Comparison of ENCODE assay signal across 32 cellular contexts in the genomic region with DNA sequence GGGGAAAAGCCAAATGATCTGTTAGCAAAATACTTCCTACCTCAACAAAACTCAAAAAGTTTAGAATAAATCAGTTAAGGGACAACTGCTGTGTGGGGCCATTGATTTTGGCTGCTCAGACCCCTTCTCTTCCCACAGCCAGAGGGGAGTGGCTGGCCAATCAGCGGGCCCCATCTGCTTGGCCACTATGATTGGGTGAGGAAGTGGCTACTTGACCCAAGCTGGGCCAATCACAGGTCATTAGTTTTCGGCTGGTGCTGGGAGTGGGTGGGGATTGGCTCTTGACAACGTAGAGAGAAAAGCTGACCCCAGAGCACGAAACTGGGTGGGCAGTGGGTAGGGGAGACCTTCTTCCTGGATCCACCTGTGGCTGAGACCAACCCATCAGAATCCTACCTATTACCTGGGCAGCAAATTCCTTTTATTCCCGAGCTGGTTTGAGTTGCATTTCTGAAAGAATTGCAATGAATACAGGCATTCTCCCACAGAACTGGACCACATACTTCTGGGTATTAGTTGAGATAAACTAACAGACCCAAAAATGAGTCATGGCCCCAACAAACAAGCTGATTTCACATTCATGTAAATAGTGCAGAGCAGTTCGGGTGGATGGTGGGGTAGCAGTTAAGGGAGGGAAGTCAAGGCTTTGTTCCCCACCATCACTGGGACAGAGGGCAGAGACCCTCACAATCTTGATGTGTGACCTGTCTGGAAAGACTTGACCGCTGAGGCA. TPM values are rescaled to one million over a fixed set of nuclear protein-coding genes. Genes with fewer than 3 reads are reported as not detected.
DNase-seq lines count a peak whose midpoint lies in the region; ATAC-seq, FAIRE-seq and TF ChIP-seq lines count a peak whose summit lies in the region.
"Had no signal": no experiment of that assay in that cellular context is flagged by ENCODE, and none has a peak within 500 bp of the region (broad histone marks: within the 10 kb centered on the region; RNA-seq: fewer than 3 reads in every experiment).

No MANE protein-coding gene starts in this region.

- no peaks in the 10 kb centered on the region for H3K36me3 Mint-ChIP-seq in mesothelial cell of epicardium
- H3K36me3 Mint-ChIP-seq: CD8-positive, alpha-beta T cell; naive B cell; stimulated activated naive B cell treated with anti-CD40 and anti-IgM and Interleukin-4, amounts not matched to agents 10 μg/mL and 1 μg/mL and 100 μg/mL, for 72 hours had no signal

- H3K4me3 Mint-ChIP-seq in mesothelial cell of epicardium, result no peak overlapping the region
- H3K4me3 Mint-ChIP-seq: activated T-cell treated with anti-CD3 and anti-CD28 coated beads, Interleukin-2, amount 50 U/mL, for 4 hours; CD8-positive, alpha-beta T cell; naive B cell; stimulated activated naive B cell treated with anti-CD40 and anti-IgM and Interleukin-4, amounts not matched to agents 10 μg/mL and 1 μg/mL and 100 μg/mL, for 72 hours; T-helper 2 cell treated with Interferon-gamma antibody and Interleukin-4, amounts not matched to agents 5 μg/mL and 100 μg/mL, for 36 hours had no signal

- peak; percentile 44 for DNase-seq in H4 (ENCODE audit: low spot score)
- DNase-seq in NB4 (ENCODE audit: low read depth), result peak; percentile 15
- peak; percentile 1 for DNase-seq in amniotic epithelial cell (ENCODE audit: low read depth)
- peak; percentile 20 for DNase-seq in urothelium cell line (ENCODE audit: low spot score)
- DNase-seq in stimulated activated CD4-positive, alpha-beta T cell treated with anti-CD3 and anti-CD28 coated beads, Interleukin-2, amount 100 ng/mL, for 24 hours, result no peak
- DNase-seq in mesothelial cell of epicardium (ENCODE audit: low spot score in 2 of 2, unreplicated experiment in 2 of 2), result no peak
- DNase-seq: activated CD4-positive, alpha-beta T cell treated with anti-CD3 and anti-CD28 coated beads, Interleukin-2, amount 50 U/mL, for 1 hour; activated naive CD4-positive, alpha-beta T cell; activated T-cell treated with anti-CD3 and anti-CD28 coated beads, Interleukin-2, amount 50 U/mL, for 4 hours; body of pancreas; CD8-positive, alpha-beta T cell; cerebellar nuclear complex; DMS 273 treated with DMSO at 0.1 percent for 48 hours; dorsolateral prefrontal cortex; hypothalamus; Kasumi-1; left ventricle myocardium inferior; naive B cell; NCI-H1092; NCI-H187 treated with DMSO at 0.1 percent for 48 hours; NCI-H526 treated with DMSO at 0.1 percent for 48 hours; sigmoid colon; stimulated activated naive B cell treated with anti-CD40 and anti-IgM and Interleukin-4, amounts not matched to agents 10 μg/mL and 1 μg/mL and 100 μg/mL, for 72 hours; uterus; WERI-Rb-1 had no signal

- FAIRE-seq in urothelium cell line (lab: Jason Lieb, UNC), result no peak
- FAIRE-seq: islet of Langerhans had no signal

- ATAC-seq in HG02763 (IDR thresholded peaks at IDR 0.05; ENCODE audit: unreplicated experiment), result no peak
- ATAC-seq: activated T-cell treated with anti-CD3 and anti-CD28 coated beads, Interleukin-2, amount 50 U/mL, for 4 hours; body of pancreas; CD8-positive, alpha-beta T cell; Right ventricle myocardium inferior; stimulated activated naive B cell treated with anti-CD40 and anti-IgM and Interleukin-4, amounts not matched to agents 10 μg/mL and 1 μg/mL and 100 μg/mL, for 72 hours had no signal

- no peak for TF ChIP-seq POLR2A in NB4 (IDR thresholded peaks at IDR 0.05; ENCODE audit: extremely low read depth, insufficient read length)

- no peak overlapping the region for H3K27ac Mint-ChIP-seq in mesothelial cell of epicardium
- H3K27ac Mint-ChIP-seq: CD8-positive, alpha-beta T cell; naive B cell; progenitor cell of endocrine pancreas; stimulated activated naive B cell treated with anti-CD40 and anti-IgM and Interleukin-4, amounts not matched to agents 10 μg/mL and 1 μg/mL and 100 μg/mL, for 72 hours; T-helper 2 cell treated with Interferon-gamma antibody and Interleukin-4, amounts not matched to agents 5 μg/mL and 100 μg/mL, for 36 hours had no signal

- no peaks in the 10 kb centered on the region for H3K9me3 Mint-ChIP-seq in mesothelial cell of epicardium
- H3K9me3 Mint-ChIP-seq: activated T-cell treated with anti-CD3 and anti-CD28 coated beads, Interleukin-2, amount 50 U/mL, for 4 hours; CD8-positive, alpha-beta T cell; stimulated activated naive B cell treated with anti-CD40 and anti-IgM and Interleukin-4, amounts not matched to agents 10 μg/mL and 1 μg/mL and 100 μg/mL, for 72 hours; T-helper 2 cell treated with Interferon-gamma antibody and Interleukin-4, amounts not matched to agents 5 μg/mL and 100 μg/mL, for 36 hours had no signal

- H3K27me3 Mint-ChIP-seq in mesothelial cell of epicardium (ENCODE audit: low read depth), result peaks cover 80% of the 10 kb centered on the region

- TF ChIP-seq CTCF in NB4 (IDR thresholded peaks at IDR 0.05; ENCODE audit: low read depth, low read length) (no peak), mesothelial cell of epicardium (IDR thresholded peaks at IDR 0.05; ENCODE audit: unreplicated experiment) (no peak)

- no peaks in the 10 kb centered on the region for H3K4me1 Mint-ChIP-seq in mesothelial cell of epicardium
- H3K4me1 Mint-ChIP-seq: naive B cell; stimulated activated naive B cell treated with anti-CD40 and anti-IgM and Interleukin-4, amounts not matched to agents 10 μg/mL and 1 μg/mL and 100 μg/mL, for 72 hours had no signal

- H3K4me3 ChIP-seq in NB4 (ENCODE audit: low read depth, low read length), result no peak overlapping the region
- H3K4me3 ChIP-seq: body of pancreas, dorsolateral prefrontal cortex, left ventricle myocardium inferior, sigmoid colon, uterus had no signal

RNA-seq across cellular contexts. Expression of gene HMX3, which starts 35.6 kb away (rescaled TPM):
- 0.45 TPM in 1 of 2 replicates, not detected in the other for total RNA-seq in H4 (2014; rRNA removed; shearing (Covaris generic))
- not detected in 3 replicates for total RNA-seq in mesothelial cell of epicardium
- total RNA-seq: body of pancreas, dorsolateral prefrontal cortex, left ventricle myocardium inferior, mesenteric fat pad, progenitor cell of endocrine pancreas, Right ventricle myocardium inferior, temporal lobe, uterus had no signal

RNA-seq across cellular contexts. Expression of gene HMX2, which starts 47.7 kb away (rescaled TPM):
- 0.27 TPM in 1 of 2 replicates, not detected in the other for total RNA-seq in H4 (2014; rRNA removed; shearing (Covaris generic))
- not detected in 3 replicates for total RNA-seq in mesothelial cell of epicardium
- total RNA-seq: body of pancreas; CD8-positive, alpha-beta T cell; dorsolateral prefrontal cortex; left ventricle myocardium inferior; mesenteric fat pad; progenitor cell of endocrine pancreas; Right ventricle myocardium inferior; temporal lobe; uterus had no signal

RNA-seq across cellular contexts. Expression of gene BUB3, which starts 54.0 kb away (rescaled TPM):
- total RNA-seq in H4 (2014; rRNA removed; shearing (Covaris generic)), result 220 and 223 TPM in 2 replicates
- 70.0 to 71.5 TPM (median 71.1 TPM) in 3 replicates for total RNA-seq in mesothelial cell of epicardium

Comparison
In these comparisons a context has a peak if more than half of its experiments do, and no peak if none do; other contexts are left out.
1. DNase-seq: peak in H4 (single experiment), NB4 (single experiment), amniotic epithelial cell (single experiment) and urothelium cell line (single experiment); none in stimulated activated CD4-positive, alpha-beta T cell treated with anti-CD3 and anti-CD28 coated beads, Interleukin-2, amount 100 ng/mL, for 24 hours (0 of 2) and mesothelial cell of epicardium (0 of 2).